Comparison of ENCODE assay signal across 18 cellular contexts in genomic region chr2:43068053-43068471, GRCh38.
DNase-seq lines count a peak whose midpoint lies in the region; ATAC-seq and TF ChIP-seq lines count a peak whose summit lies in the region.
"Had no signal": no experiment of that assay in that cellular context is flagged by ENCODE, and none has a peak within 500 bp of the region (broad histone marks: within the 10 kb centered on the region; RNA-seq: fewer than 3 reads in every experiment).

No MANE protein-coding gene starts in this region.

- no peaks in the 10 kb centered on the region for H3K27me3 ChIP-seq in dorsolateral prefrontal cortex
- H3K27me3 ChIP-seq: Peyer's patch, tibial artery had no signal

- peak; percentile 56 for ATAC-seq in stimulated activated memory B cell treated with anti-CD40 and anti-IgM and Interleukin-4, amounts not matched to agents 10 μg/mL and 1 μg/mL and 100 μg/mL, for 72 hours
- no peak for ATAC-seq in GM21390 (IDR thresholded peaks at IDR 0.05; ENCODE audit: unreplicated experiment)
- no peak for ATAC-seq in HG03521 (IDR thresholded peaks at IDR 0.05; ENCODE audit: unreplicated experiment)
- ATAC-seq: activated naive CD8-positive, alpha-beta T cell treated with anti-CD3 and anti-CD28 coated beads, Interleukin-2, amount 50 U/mL, for 24 hours; lower lobe of right lung had no signal

- H3K27me3 Mint-ChIP-seq in stimulated activated memory B cell treated with anti-CD40 and anti-IgM and Interleukin-4, amounts not matched to agents 10 μg/mL and 1 μg/mL and 100 μg/mL, for 72 hours = peaks cover 10% of the 10 kb centered on the region
- H3K27me3 Mint-ChIP-seq: activated naive CD8-positive, alpha-beta T cell treated with anti-CD3 and anti-CD28 coated beads, Interleukin-2, amount 50 U/mL, for 24 hours had no signal

- H3K27ac ChIP-seq in dorsolateral prefrontal cortex = peak overlapping the region in 8 of 59 donors; percentile 1 to 71 (median 44)
- H3K27ac ChIP-seq: 22Rv1, lower lobe of right lung, Peyer's patch, tibial artery had no signal

- no peak overlapping the region for H3K27ac Mint-ChIP-seq in stimulated activated memory B cell treated with anti-CD40 and anti-IgM and Interleukin-4, amounts not matched to agents 10 μg/mL and 1 μg/mL and 100 μg/mL, for 72 hours
- H3K27ac Mint-ChIP-seq: activated naive CD8-positive, alpha-beta T cell treated with anti-CD3 and anti-CD28 coated beads, Interleukin-2, amount 50 U/mL, for 24 hours had no signal

- no peaks in the 10 kb centered on the region for H3K9me3 Mint-ChIP-seq in stimulated activated memory B cell treated with anti-CD40 and anti-IgM and Interleukin-4, amounts not matched to agents 10 μg/mL and 1 μg/mL and 100 μg/mL, for 72 hours
- H3K9me3 Mint-ChIP-seq: activated naive CD8-positive, alpha-beta T cell treated with anti-CD3 and anti-CD28 coated beads, Interleukin-2, amount 50 U/mL, for 24 hours had no signal

- H3K4me3 ChIP-seq in dorsolateral prefrontal cortex = peak overlapping the region in 54 of 59 donors; percentile 2 to 64 (median 40)
- H3K4me3 ChIP-seq: lower lobe of right lung, Peyer's patch, tibial artery had no signal

- H3K36me3 Mint-ChIP-seq in stimulated activated memory B cell treated with anti-CD40 and anti-IgM and Interleukin-4, amounts not matched to agents 10 μg/mL and 1 μg/mL and 100 μg/mL, for 72 hours = no peaks in the 10 kb centered on the region

- no peaks in the 10 kb centered on the region for H3K4me1 Mint-ChIP-seq in stimulated activated memory B cell treated with anti-CD40 and anti-IgM and Interleukin-4, amounts not matched to agents 10 μg/mL and 1 μg/mL and 100 μg/mL, for 72 hours
- H3K4me1 Mint-ChIP-seq: activated naive CD8-positive, alpha-beta T cell treated with anti-CD3 and anti-CD28 coated beads, Interleukin-2, amount 50 U/mL, for 24 hours had no signal

- intact Hi-C loops in dorsolateral prefrontal cortex (cut with DNase I) = no loop called here

- no peak for TF ChIP-seq CTCF in dorsolateral prefrontal cortex (IDR thresholded peaks at IDR 0.05 in 54 of 56, conservative IDR thresholded peaks at IDR 0.05 in 2 of 56; ENCODE audit: low read depth in 1 of 56, partially characterized antibody in 56 of 56)

- no peak overlapping the region for H3K4me3 Mint-ChIP-seq in stimulated activated memory B cell treated with anti-CD40 and anti-IgM and Interleukin-4, amounts not matched to agents 10 μg/mL and 1 μg/mL and 100 μg/mL, for 72 hours
- H3K4me3 Mint-ChIP-seq: activated naive CD8-positive, alpha-beta T cell treated with anti-CD3 and anti-CD28 coated beads, Interleukin-2, amount 50 U/mL, for 24 hours had no signal

- peak; percentile 56 for DNase-seq in activated effector memory CD4-positive, alpha-beta T cell treated with anti-CD3 and anti-CD28 coated beads, Interleukin-2, amount 50 U/mL, for 16 hours
- no peak for DNase-seq in activated effector memory CD4-positive, alpha-beta T cell treated with Interleukin-2 at 50 U/mL for 16 hours
- peak in 1 of 10 donors; percentile 39 for DNase-seq in dorsolateral prefrontal cortex
- DNase-seq in mesenteric fat pad (ENCODE audit: low spot score) = peak; percentile 87
- DNase-seq in NCI-H1930 (lab: John Stamatoyannopoulos, UW) = no peak
- DNase-seq: activated CD4-positive, alpha-beta T cell treated with anti-CD3 and anti-CD28 coated beads, Interleukin-2, amount 50 U/mL, for 1 hour; activated naive CD8-positive, alpha-beta T cell treated with anti-CD3 and anti-CD28 coated beads, Interleukin-2, amount 50 U/mL, for 24 hours; central memory CD4-positive, alpha-beta T cell; DMS153; lower lobe of right lung; NCI-H2107; NCI-H774 had no signal

Comparison
In these comparisons a context has a peak if more than half of its experiments do, and no peak if none do; other contexts are left out.
1. DNase-seq: peak in activated effector memory CD4-positive, alpha-beta T cell treated with anti-CD3 and anti-CD28 coated beads, Interleukin-2, amount 50 U/mL, for 16 hours (single experiment) and mesenteric fat pad (single experiment); none in activated effector memory CD4-positive, alpha-beta T cell treated with Interleukin-2 at 50 U/mL for 16 hours (single experiment) and NCI-H1930 (0 of 2).